In genomic region chr4:73979407-73979806, GRCh38 we compare ENCODE assay signal across 1 cellular context.
TF ChIP-seq lines count a peak whose summit lies in the region.

No MANE protein-coding gene starts in this region.

TF ChIP-seq in H1, 55 proteins besides CTCF, POLR2A, EP300 and RAD21:
- TF ChIP-seq RFX5 (IDR thresholded peaks at IDR 0.05; ENCODE audit: borderline replicate concordance, low read depth, low read length) (no peak), ATF3 (IDR thresholded peaks at IDR 0.05; ENCODE audit: insufficient read depth, low read depth, low read length) (no peak), EZH2 (IDR thresholded peaks at IDR 0.05; ENCODE audit: low read depth, low read length, severe bottlenecking) (no peak), BACH1 (IDR thresholded peaks at IDR 0.05; ENCODE audit: low read length) (no peak), GABPA (IDR thresholded peaks at IDR 0.05; ENCODE audit: borderline replicate concordance, insufficient read depth, low read length) (no peak), KDM1A (IDR thresholded peaks at IDR 0.05; ENCODE audit: borderline replicate concordance, low read length) (no peak), HDAC6 (IDR thresholded peaks at IDR 0.05; ENCODE audit: low read depth, low read length) (no peak), RNF2 (IDR thresholded peaks at IDR 0.05; ENCODE audit: borderline replicate concordance, low read depth, low read length, missing control alignments, poor library complexity, severe bottlenecking) (no peak), CREB1 (IDR thresholded peaks at IDR 0.05) (no peak), JUN (IDR thresholded peaks at IDR 0.05; ENCODE audit: low read depth, low read length) (no peak), POU5F1 (IDR thresholded peaks at IDR 0.05; ENCODE audit: low read depth, low read length) (no peak), BCL11A (IDR thresholded peaks at IDR 0.05; ENCODE audit: low read depth in 2 of 2, low read length in 2 of 2) (no peak), ZNF274 (IDR thresholded peaks at IDR 0.05; ENCODE audit: borderline replicate concordance, extremely low read depth, low read length) (no peak), USF2 (IDR thresholded peaks at IDR 0.05; ENCODE audit: low read length) (no peak), EGR1 (IDR thresholded peaks at IDR 0.05; ENCODE audit: borderline replicate concordance, low read depth, low read length) (no peak), BRCA1 (IDR thresholded peaks at IDR 0.05; ENCODE audit: low read depth, low read length) (no peak)
